Comparison of ENCODE assay signal across 24 cellular contexts in genomic region chr4:16838226-16838875, GRCh38.
"Had no signal": no experiment of that assay in that cellular context is flagged by ENCODE, and none has a peak within 500 bp of the region (broad histone marks: within the 10 kb centered on the region; RNA-seq: fewer than 3 reads in every experiment).

No MANE protein-coding gene starts in this region.

- H3K36me3 ChIP-seq: esophagus squamous epithelium, prostate gland, sigmoid colon, tibial artery had no signal

- H3K9me3 ChIP-seq: esophagus squamous epithelium, prostate gland, sigmoid colon, testis, tibial artery had no signal

- H3K4me1 Mint-ChIP-seq: immature natural killer cell; naive thymus-derived CD4-positive, alpha-beta T cell; stimulated activated effector memory CD8-positive, alpha-beta T cell treated with anti-CD3 and anti-CD28 coated beads, Interleukin-12 subunit alpha, Interleukin-12 subunit beta, amount 100 ng/mL, for 72 hours had no signal

- H3K27ac ChIP-seq: esophagus squamous epithelium, prostate gland, sigmoid colon, testis, tibial artery had no signal

- H3K36me3 Mint-ChIP-seq: naive thymus-derived CD4-positive, alpha-beta T cell; stimulated activated effector memory CD8-positive, alpha-beta T cell treated with anti-CD3 and anti-CD28 coated beads, Interleukin-12 subunit alpha, Interleukin-12 subunit beta, amount 100 ng/mL, for 72 hours; type B pancreatic cell had no signal

- H3K27me3 ChIP-seq: esophagus squamous epithelium, sigmoid colon, testis, tibial artery had no signal

- ATAC-seq: effector memory CD8-positive, alpha-beta T cell; left colon; naive thymus-derived CD4-positive, alpha-beta T cell; stimulated activated effector memory CD8-positive, alpha-beta T cell treated with anti-CD3 and anti-CD28 coated beads, Interleukin-12 subunit alpha, Interleukin-12 subunit beta, amount 100 ng/mL, for 72 hours had no signal

- H3K4me1 ChIP-seq: prostate gland, sigmoid colon, testis, tibial artery had no signal

- DNase-seq: caudate nucleus; cerebellar nuclear complex; cortex of kidney; effector memory CD8-positive, alpha-beta T cell; erythroblast; esophagus squamous epithelium; hypothalamus; immature natural killer cell; left colon; mesendoderm; midbrain; naive thymus-derived CD4-positive, alpha-beta T cell; nephron progenitor cell; nucleus accumbens; sigmoid colon; stimulated activated CD4-positive, alpha-beta T cell treated with anti-CD3 and anti-CD28 coated beads, Interleukin-2, amount 100 ng/mL, for 24 hours; stimulated activated CD4-positive, alpha-beta T cell treated with anti-CD3 and anti-CD28 coated beads, Interleukin-4, amount 100 ng/mL, for 24 hours; stimulated activated naive CD4-positive, alpha-beta T cell treated with Interleukin-2 at 50 U/mL for 16 hours; substantia nigra; testis; tibial artery had no signal

- H3K4me3 ChIP-seq: esophagus squamous epithelium, prostate gland, sigmoid colon, testis, tibial artery had no signal

- H3K4me3 Mint-ChIP-seq: effector memory CD8-positive, alpha-beta T cell; immature natural killer cell; naive thymus-derived CD4-positive, alpha-beta T cell; nephron progenitor cell; stimulated activated effector memory CD8-positive, alpha-beta T cell treated with anti-CD3 and anti-CD28 coated beads, Interleukin-12 subunit alpha, Interleukin-12 subunit beta, amount 100 ng/mL, for 72 hours; type B pancreatic cell had no signal

- H3K27ac Mint-ChIP-seq: effector memory CD8-positive, alpha-beta T cell; naive thymus-derived CD4-positive, alpha-beta T cell; stimulated activated effector memory CD8-positive, alpha-beta T cell treated with anti-CD3 and anti-CD28 coated beads, Interleukin-12 subunit alpha, Interleukin-12 subunit beta, amount 100 ng/mL, for 72 hours; type B pancreatic cell had no signal

- H3K9me3 Mint-ChIP-seq: effector memory CD8-positive, alpha-beta T cell; immature natural killer cell; naive thymus-derived CD4-positive, alpha-beta T cell; nephron progenitor cell; stimulated activated effector memory CD8-positive, alpha-beta T cell treated with anti-CD3 and anti-CD28 coated beads, Interleukin-12 subunit alpha, Interleukin-12 subunit beta, amount 100 ng/mL, for 72 hours; type B pancreatic cell had no signal
